In genomic region chr3:23019596-23020300, GRCh38 we compare ENCODE assay signal across 16 cellular contexts.
A peak's percentile ranks its signal among the peaks of the same experiment; 100 is the strongest.
DNase-seq lines count a peak whose midpoint lies in the region; ATAC-seq and TF ChIP-seq lines count a peak whose summit lies in the region.
"Had no signal": no experiment of that assay in that cellular context is flagged by ENCODE, and none has a peak within 500 bp of the region (broad histone marks: within the 10 kb centered on the region; RNA-seq: fewer than 3 reads in every experiment).

No MANE protein-coding gene starts in this region.

- no peak overlapping the region for H3K14ac ChIP-seq in H9 (ENCODE audit: insufficient read depth, low read length)

- H4K8ac ChIP-seq in H9 (replicated peaks; ENCODE audit: insufficient read length, low read depth, low read length): no peak overlapping the region

- H2AFZ ChIP-seq in H9 (ENCODE audit: low read length): no peak overlapping the region

- no peak overlapping the region for H3T11ph ChIP-seq in H9 (ENCODE audit: low read length)

- H3K4ac ChIP-seq in H9 (ENCODE audit: low read depth, low read length): no peak overlapping the region

- no peak overlapping the region for H2BK5ac ChIP-seq in H9 (ENCODE audit: insufficient read length, low read length)

- H3K4me1 ChIP-seq in H9 (ENCODE audit: insufficient read depth, low read length): peaks cover 3% of the 10 kb centered on the region; the same call in 1 of the 2 replicates

- no peak overlapping the region for H2AK5ac ChIP-seq in H9 (ENCODE audit: insufficient read length, low read length)

- H3K4me1 Mint-ChIP-seq in chondrocyte (ENCODE audit: low read depth) (peaks cover 34% of the 10 kb centered on the region), nephron (peaks cover 29% of the 10 kb centered on the region), H9 (peaks cover 29 to 31% of the 10 kb centered on the region in 2 experiments)
- H3K4me1 Mint-ChIP-seq: activated naive CD8-positive, alpha-beta T cell treated with anti-CD3 and anti-CD28 coated beads for 36 hours had no signal

- H3K79me1 ChIP-seq in H9 (ENCODE audit: insufficient read depth, low read depth, low read length, poor library complexity, severe bottlenecking): no peaks in the 10 kb centered on the region

- DNase-seq in EL: peak; percentile 77
- peak; percentile 91 for DNase-seq in NCI-H226
- DNase-seq in chondrocyte (ENCODE audit: low spot score): no peak
- no peak for DNase-seq in glomerular visceral epithelial cell (ENCODE audit: extremely low spot score)
- no peak for DNase-seq in NCI-H748 (lab: John Stamatoyannopoulos, UW; ENCODE audit: unreplicated experiment)
- no peak for DNase-seq in H9
- no peak for DNase-seq in left colon
- DNase-seq: activated naive CD8-positive, alpha-beta T cell treated with anti-CD3 and anti-CD28 coated beads for 36 hours; AML-193; caudate nucleus; effector memory CD4-positive, alpha-beta T cell; HCEC 1CT; NCI-H1694; NCI-H524 treated with DMSO at 0.1 percent for 48 hours had no signal

- intact Hi-C loops in left colon (cut with DNase I, micrococcal nuclease): no loop called here

- peaks cover 12% of the 10 kb centered on the region for H3K36me3 Mint-ChIP-seq in chondrocyte (ENCODE audit: low read depth)
- no peaks in the 10 kb centered on the region for H3K36me3 Mint-ChIP-seq in nephron (ENCODE audit: low read depth)
- H3K36me3 Mint-ChIP-seq in H9 (ENCODE audit: insufficient read depth in 1 of 3, low read depth in 3 of 3): peaks cover 15 to 38% (median 20%) of the 10 kb centered on the region in 3 experiments
- H3K36me3 Mint-ChIP-seq: activated naive CD8-positive, alpha-beta T cell treated with anti-CD3 and anti-CD28 coated beads for 36 hours had no signal

- H3K27ac ChIP-seq in H9 (ENCODE audit: insufficient read length, low read depth, low read length): no peak overlapping the region
- H3K27ac ChIP-seq: suprapubic skin had no signal

- H3K23me2 ChIP-seq in H9 (ENCODE audit: insufficient read length, low read depth, low read length, poor library complexity, severe bottlenecking): no peaks in the 10 kb centered on the region

- no peak overlapping the region for H4K91ac ChIP-seq in H9 (ENCODE audit: insufficient read length, low read depth, low read length)

- no peak for ATAC-seq in left colon

- no peak overlapping the region for H2BK20ac ChIP-seq in H9 (ENCODE audit: low read depth, low read length, poor library complexity, severe bottlenecking)

- H3K9me3 ChIP-seq in H9 (ENCODE audit: control insufficient read depth, low read depth, low read length): no peaks in the 10 kb centered on the region
- H3K9me3 ChIP-seq: suprapubic skin had no signal

- no peaks in the 10 kb centered on the region for H3K79me2 ChIP-seq in H9 (ENCODE audit: insufficient read depth, low read length)

- no peak overlapping the region for H4K5ac ChIP-seq in H9 (ENCODE audit: insufficient read length, low read depth, low read length)

- H3K18ac ChIP-seq in H9 (ENCODE audit: insufficient read length, low read depth, low read length): no peak overlapping the region

- H2BK15ac ChIP-seq in H9 (ENCODE audit: low read depth, low read length): no peak overlapping the region

- peak overlapping the region; percentile 82 for H3K27ac Mint-ChIP-seq in chondrocyte (ENCODE audit: unreplicated experiment)
- H3K27ac Mint-ChIP-seq in nephron: peak overlapping the region; percentile 57 to 78 (median 59)
- H3K27ac Mint-ChIP-seq in H9: no peak overlapping the region
- H3K27ac Mint-ChIP-seq: activated naive CD8-positive, alpha-beta T cell treated with anti-CD3 and anti-CD28 coated beads for 36 hours had no signal

- H3K23ac ChIP-seq in H9 (ENCODE audit: insufficient read length, low read depth, low read length): no peak overlapping the region

- no peak for TF ChIP-seq CTCF in chondrocyte (IDR thresholded peaks at IDR 0.05)
- no peak for TF ChIP-seq CTCF in nephron (IDR thresholded peaks at IDR 0.05; ENCODE audit: unreplicated experiment in 3 of 3)
- TF ChIP-seq CTCF in H9 (conservative IDR thresholded peaks at IDR 0.05): no peak

- no peak overlapping the region for H3K56ac ChIP-seq in H9 (ENCODE audit: insufficient read length, low read depth, low read length)

- no CpG with 5 or more reads among the region's 4 CpGs for WGBS in H9 (ENCODE audit: extremely low coverage, insufficient read length, low lambda C conversion rate)

- no peaks in the 10 kb centered on the region for H4K20me1 ChIP-seq in H9 (ENCODE audit: control insufficient read depth, insufficient read depth, insufficient read length)

- H3K27me3 Mint-ChIP-seq in chondrocyte (ENCODE audit: low read depth) (peaks cover 2% of the 10 kb centered on the region), nephron (ENCODE audit: low read depth) (no peaks in the 10 kb centered on the region), H9 (ENCODE audit: low read depth) (no peaks in the 10 kb centered on the region)
- H3K27me3 Mint-ChIP-seq: activated naive CD8-positive, alpha-beta T cell treated with anti-CD3 and anti-CD28 coated beads for 36 hours had no signal

- no peak overlapping the region for H2BK120ac ChIP-seq in H9 (ENCODE audit: low read depth, low read length, poor library complexity, severe bottlenecking)

- H3K27me3 ChIP-seq in H9 (ENCODE audit: insufficient read depth, low read length): no peaks in the 10 kb centered on the region
- H3K27me3 ChIP-seq: suprapubic skin had no signal

- H3K4me2 ChIP-seq in H9 (ENCODE audit: insufficient read depth, insufficient read length, low read length): no peak overlapping the region

- H2BK12ac ChIP-seq in H9 (ENCODE audit: insufficient read length, low read depth, low read length): no peak overlapping the region

- H3K9me3 Mint-ChIP-seq in chondrocyte (ENCODE audit: low read depth): peaks cover 16% of the 10 kb centered on the region
- H3K9me3 Mint-ChIP-seq in nephron: peaks cover 32% of the 10 kb centered on the region
- peaks cover 15 to 23% of the 10 kb centered on the region in 2 experiments for H3K9me3 Mint-ChIP-seq in H9

- H3K4me3 Mint-ChIP-seq in chondrocyte (ENCODE audit: unreplicated experiment) (peak overlapping the region; percentile 14), nephron (no peak overlapping the region), H9 (no peak overlapping the region)
- H3K4me3 Mint-ChIP-seq: activated naive CD8-positive, alpha-beta T cell treated with anti-CD3 and anti-CD28 coated beads for 36 hours had no signal

- no peak overlapping the region for H3K9ac ChIP-seq in H9 (ENCODE audit: extremely low read depth, insufficient read length, low read length)

Comparison
In these comparisons a context has a peak if more than half of its experiments do, and no peak if none do; other contexts are left out.
1. DNase-seq: peak in EL (single experiment) and NCI-H226 (single experiment); none in chondrocyte (single experiment), glomerular visceral epithelial cell (single experiment), NCI-H748 (single experiment), H9 (single experiment) and left colon (0 of 2).
2. H3K27ac Mint-ChIP-seq: peak in chondrocyte (single experiment) and nephron (3 of 3); none in H9 (0 of 3).